15 cellular contexts compared by ENCODE assay signal in the genomic region with DNA sequence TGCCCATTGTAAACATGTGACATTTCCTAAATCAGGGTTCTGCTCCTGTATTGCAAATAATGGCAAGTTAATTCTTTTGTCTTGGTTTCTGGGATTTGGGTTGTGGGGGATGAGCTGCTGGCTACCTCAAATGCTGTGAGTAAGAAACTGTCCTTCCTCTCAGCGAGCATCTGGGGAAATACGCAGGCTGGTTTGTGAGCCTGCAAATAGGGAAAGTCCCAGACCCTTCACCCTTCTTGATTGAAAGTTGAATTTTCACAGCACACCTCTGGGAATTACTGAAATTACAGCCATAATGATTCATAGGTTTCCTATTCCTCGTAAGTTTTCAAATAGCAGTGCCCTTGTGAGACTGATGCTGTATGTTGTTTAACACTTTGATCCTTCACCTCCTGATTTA.
DNase-seq lines count a peak whose midpoint lies in the region; ATAC-seq and TF ChIP-seq lines count a peak whose summit lies in the region.
"Had no signal": no experiment of that assay in that cellular context is flagged by ENCODE, and none has a peak within 500 bp of the region (broad histone marks: within the 10 kb centered on the region; RNA-seq: fewer than 3 reads in every experiment).

No MANE protein-coding gene starts in this region.

- no peaks in the 10 kb centered on the region for H3K9me3 ChIP-seq in tibial nerve
- H3K9me3 ChIP-seq: esophagus squamous epithelium had no signal

- H3K36me3 ChIP-seq in tibial nerve = no peaks in the 10 kb centered on the region
- H3K36me3 ChIP-seq: esophagus squamous epithelium had no signal

- no peak for TF ChIP-seq EP300 in tibial nerve (IDR thresholded peaks at IDR 0.05)

- TF ChIP-seq CTCF in foreskin keratinocyte (conservative IDR thresholded peaks at IDR 0.05) (no peak), tibial nerve (IDR thresholded peaks at IDR 0.05) (no peak)

- no peaks in the 10 kb centered on the region for H3K4me1 ChIP-seq in foreskin keratinocyte
- no peaks in the 10 kb centered on the region for H3K4me1 ChIP-seq in tibial nerve
- H3K4me1 ChIP-seq: esophagus squamous epithelium had no signal

- no peak for TF ChIP-seq POLR2A in tibial nerve (IDR thresholded peaks at IDR 0.05)

- no peak overlapping the region for H3K27ac ChIP-seq in foreskin keratinocyte
- no peak overlapping the region for H3K27ac ChIP-seq in tibial nerve
- H3K27ac ChIP-seq: esophagus squamous epithelium had no signal

- ATAC-seq in GM18511 (IDR thresholded peaks at IDR 0.05; ENCODE audit: unreplicated experiment) = peak; percentile 70
- peak; percentile 58 for ATAC-seq in GM21381 (IDR thresholded peaks at IDR 0.05; ENCODE audit: unreplicated experiment)
- peak; percentile 61 for ATAC-seq in HG03460 (IDR thresholded peaks at IDR 0.05; ENCODE audit: unreplicated experiment)
- peak; percentile 34 for ATAC-seq in foreskin keratinocyte
- ATAC-seq: CD8-positive, alpha-beta T cell; HepG2; sciatic nerve had no signal

- no peaks in the 10 kb centered on the region for H3K27me3 ChIP-seq in foreskin keratinocyte
- no peaks in the 10 kb centered on the region for H3K27me3 ChIP-seq in tibial nerve
- H3K27me3 ChIP-seq: esophagus squamous epithelium had no signal

- no peak overlapping the region for H3K4me3 ChIP-seq in tibial nerve
- H3K4me3 ChIP-seq: esophagus squamous epithelium had no signal

- DNase-seq in foreskin keratinocyte (no peak), cerebellar cortex (ENCODE audit: low spot score) (no peak), NCI-H510A (lab: John Stamatoyannopoulos, UW) (no peak), tibial nerve (ENCODE audit: low spot score in 2 of 2) (no peak)
- DNase-seq: CD8-positive, alpha-beta T cell; esophagus squamous epithelium; H9; NCI-H1417 treated with DMSO at 0.1 percent for 48 hours; NCI-H526; substantia nigra had no signal

- WGBS in tibial nerve, 2 donors = 46 to 57% methylated on average over 3 of the region's 3 CpGs
